ENCODE assay signal across 14 cellular contexts in the genomic region with DNA sequence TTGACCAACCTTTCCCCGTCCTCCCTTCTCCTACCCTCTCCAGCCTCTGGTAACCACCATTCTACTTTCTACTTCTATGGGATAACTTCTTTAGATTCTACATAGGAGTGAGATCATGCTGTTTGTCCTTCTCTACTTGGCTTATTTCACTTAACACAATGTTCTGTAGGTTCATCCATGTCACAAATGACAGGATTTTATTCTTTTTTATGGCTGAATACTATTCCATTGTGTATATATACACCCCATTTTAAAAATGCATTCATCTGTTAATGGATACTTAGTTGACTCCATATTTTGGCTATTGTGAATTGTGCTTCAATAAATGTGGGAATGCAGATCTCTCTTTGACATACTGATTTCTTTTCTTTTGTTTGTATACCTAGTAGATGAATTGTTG.
"Had no signal": no experiment of that assay in that cellular context is flagged by ENCODE, and none has a peak within 500 bp of the region (broad histone marks: within the 10 kb centered on the region; RNA-seq: fewer than 3 reads in every experiment).

No MANE protein-coding gene starts in this region.

- H3K9me3 ChIP-seq: adrenal gland, gastroesophageal sphincter, left lung, stomach, thoracic aorta, uterus had no signal

- H3K4me3 ChIP-seq: adrenal gland, gastroesophageal sphincter, left lung, stomach, thoracic aorta, uterus had no signal

- H3K9ac ChIP-seq: parathyroid adenoma had no signal

- H3K4me1 ChIP-seq: uterus had no signal

- H3K36me3 ChIP-seq: adrenal gland, gastroesophageal sphincter, left lung, stomach, thoracic aorta, uterus had no signal

- H3K27me3 ChIP-seq: adrenal gland, left lung, stomach, uterus had no signal

- ATAC-seq: gastroesophageal sphincter, left lung had no signal

- H3K27ac ChIP-seq: adrenal gland, epithelial cell of prostate, gastroesophageal sphincter, left lung, parathyroid adenoma, stomach, thoracic aorta, uterus had no signal

- DNase-seq: activated CD4-positive, alpha-beta T cell treated with anti-CD3 and anti-CD28 coated beads for 4 hours; activated gamma-delta T cell treated with Interleukin-2 at 50 U/mL for 16 hours; activated T-cell treated with anti-CD3 and anti-CD28 coated beads, Interleukin-2, amount 50 U/mL, for 48 hours; adrenal gland; effector memory CD4-positive, alpha-beta T cell; left lung; stimulated activated CD4-positive, alpha-beta T cell treated with anti-CD3 and anti-CD28 coated beads, Interleukin-4, amount 100 ng/mL, for 1 hour; stomach; T1000; uterus had no signal

- H2AFZ ChIP-seq: parathyroid adenoma had no signal
